In genomic region chr17:40021471-40021961, GRCh38 we compare ENCODE assay signal across 11 cellular contexts. TPM values are rescaled to one million over a fixed set of nuclear protein-coding genes. Genes with fewer than 3 reads are reported as not detected.
DNase-seq lines count a peak whose midpoint lies in the region; ATAC-seq and TF ChIP-seq lines count a peak whose summit lies in the region.
"Had no signal": no experiment of that assay in that cellular context is flagged by ENCODE, and none has a peak within 500 bp of the region (broad histone marks: within the 10 kb centered on the region; RNA-seq: fewer than 3 reads in every experiment).

No MANE protein-coding gene starts in this region.

- peaks cover 14% of the 10 kb centered on the region for H3K4me1 Mint-ChIP-seq in activated naive CD8-positive, alpha-beta T cell treated with anti-CD3 and anti-CD28 coated beads, Interleukin-2, amount 10 ng/mL, durations not matched to agents 7 days and 5 days
- peaks cover 10% of the 10 kb centered on the region for H3K4me1 Mint-ChIP-seq in activated naive CD8-positive, alpha-beta T cell treated with anti-CD3 and anti-CD28 coated beads, Interleukin-2, amount 50 U/mL, for 24 hours
- H3K4me1 Mint-ChIP-seq in activated T-helper 1 cell treated with anti-CD3 and anti-CD28 coated beads, Interleukin-12 subunit alpha, Interleukin-12 subunit beta, Interleukin-2, Interleukin-4 antibody, amounts not matched to agents 30 ng/mL and 10 ng/mL and 1 ng/mL, durations not matched to agents 14 hours and 24 hours and 36 hours (ENCODE audit: low read depth), result peaks cover 15% of the 10 kb centered on the region

- no peak for TF ChIP-seq POLR2A in vagina (IDR thresholded peaks at IDR 0.05)

- no peak overlapping the region for H3K4me2 ChIP-seq in mesendoderm (ENCODE audit: low read length)

- H4K8ac ChIP-seq in mesendoderm (ENCODE audit: low read depth, low read length), result no peak overlapping the region

- no CpG with 5 or more reads among the region's 8 CpGs for WGBS in mesendoderm (ENCODE audit: extremely low coverage, insufficient coverage, low lambda C conversion rate)

- H3K4me3 ChIP-seq in adipocyte (ENCODE audit: low read length), result no peak overlapping the region
- H3K4me3 ChIP-seq in vagina, result no peak overlapping the region
- no peak overlapping the region for H3K4me3 ChIP-seq in mesendoderm (ENCODE audit: low read length)
- H3K4me3 ChIP-seq: SK-N-MC had no signal

- H3K27ac Mint-ChIP-seq in activated naive CD8-positive, alpha-beta T cell treated with anti-CD3 and anti-CD28 coated beads, Interleukin-2, amount 10 ng/mL, durations not matched to agents 7 days and 5 days, result peak overlapping the region; percentile 40
- H3K27ac Mint-ChIP-seq in activated naive CD8-positive, alpha-beta T cell treated with anti-CD3 and anti-CD28 coated beads, Interleukin-2, amount 50 U/mL, for 24 hours, result no peak overlapping the region
- H3K27ac Mint-ChIP-seq in activated T-helper 1 cell treated with anti-CD3 and anti-CD28 coated beads, Interleukin-12 subunit alpha, Interleukin-12 subunit beta, Interleukin-2, Interleukin-4 antibody, amounts not matched to agents 30 ng/mL and 10 ng/mL and 1 ng/mL, durations not matched to agents 14 hours and 24 hours and 36 hours, result no peak overlapping the region

- H3K4me1 ChIP-seq in adipocyte (ENCODE audit: control insufficient read depth, insufficient read depth, low read length), result peaks cover 25% of the 10 kb centered on the region
- peaks cover 100% of the 10 kb centered on the region for H3K4me1 ChIP-seq in vagina
- H3K4me1 ChIP-seq in mesendoderm (ENCODE audit: control insufficient read depth, low read depth, low read length), result peaks cover 3% of the 10 kb centered on the region

- H3K36me3 Mint-ChIP-seq in activated naive CD8-positive, alpha-beta T cell treated with anti-CD3 and anti-CD28 coated beads, Interleukin-2, amount 10 ng/mL, durations not matched to agents 7 days and 5 days, result peaks cover 16% of the 10 kb centered on the region
- peaks cover 31% of the 10 kb centered on the region for H3K36me3 Mint-ChIP-seq in activated naive CD8-positive, alpha-beta T cell treated with anti-CD3 and anti-CD28 coated beads, Interleukin-2, amount 50 U/mL, for 24 hours (ENCODE audit: low read depth)
- H3K36me3 Mint-ChIP-seq in activated T-helper 1 cell treated with anti-CD3 and anti-CD28 coated beads, Interleukin-12 subunit alpha, Interleukin-12 subunit beta, Interleukin-2, Interleukin-4 antibody, amounts not matched to agents 30 ng/mL and 10 ng/mL and 1 ng/mL, durations not matched to agents 14 hours and 24 hours and 36 hours (ENCODE audit: low read depth), result peaks cover 24% of the 10 kb centered on the region

- peaks cover 32% of the 10 kb centered on the region for H3K36me3 ChIP-seq in adipocyte (ENCODE audit: control insufficient read depth, insufficient read depth, low read length, severe bottlenecking)
- H3K36me3 ChIP-seq in vagina, result peaks cover 0 to 20% of the 10 kb centered on the region in 2 donors
- H3K36me3 ChIP-seq in mesendoderm (ENCODE audit: control insufficient read depth, insufficient read depth, low read length), result peaks cover 12% of the 10 kb centered on the region

- no peaks in the 10 kb centered on the region for H3K9me3 Mint-ChIP-seq in activated naive CD8-positive, alpha-beta T cell treated with anti-CD3 and anti-CD28 coated beads, Interleukin-2, amount 10 ng/mL, durations not matched to agents 7 days and 5 days
- H3K9me3 Mint-ChIP-seq in activated naive CD8-positive, alpha-beta T cell treated with anti-CD3 and anti-CD28 coated beads, Interleukin-2, amount 50 U/mL, for 24 hours, result no peaks in the 10 kb centered on the region
- H3K9me3 Mint-ChIP-seq in activated T-helper 1 cell treated with anti-CD3 and anti-CD28 coated beads, Interleukin-12 subunit alpha, Interleukin-12 subunit beta, Interleukin-2, Interleukin-4 antibody, amounts not matched to agents 30 ng/mL and 10 ng/mL and 1 ng/mL, durations not matched to agents 14 hours and 24 hours and 36 hours, result no peaks in the 10 kb centered on the region

- H3K27me3 Mint-ChIP-seq in activated naive CD8-positive, alpha-beta T cell treated with anti-CD3 and anti-CD28 coated beads, Interleukin-2, amount 10 ng/mL, durations not matched to agents 7 days and 5 days, result no peaks in the 10 kb centered on the region
- H3K27me3 Mint-ChIP-seq in activated naive CD8-positive, alpha-beta T cell treated with anti-CD3 and anti-CD28 coated beads, Interleukin-2, amount 50 U/mL, for 24 hours, result no peaks in the 10 kb centered on the region
- H3K27me3 Mint-ChIP-seq in activated T-helper 1 cell treated with anti-CD3 and anti-CD28 coated beads, Interleukin-12 subunit alpha, Interleukin-12 subunit beta, Interleukin-2, Interleukin-4 antibody, amounts not matched to agents 30 ng/mL and 10 ng/mL and 1 ng/mL, durations not matched to agents 14 hours and 24 hours and 36 hours (ENCODE audit: insufficient read depth), result no peaks in the 10 kb centered on the region

- H3K27ac ChIP-seq in vagina, result peak overlapping the region; percentile 89
- H3K27ac ChIP-seq in mesendoderm (ENCODE audit: low read depth, low read length), result no peak overlapping the region
- H3K27ac ChIP-seq: SK-N-MC had no signal

- H3K9me3 ChIP-seq in adipocyte (ENCODE audit: control insufficient read depth, low read length) (no peaks in the 10 kb centered on the region), vagina (no peaks in the 10 kb centered on the region)

- TF ChIP-seq CTCF in vagina (IDR thresholded peaks at IDR 0.05), result no peak

- H3K56ac ChIP-seq in mesendoderm (ENCODE audit: low read length), result no peak overlapping the region

- intact Hi-C loops in vagina (cut with DNase I), result no loop called here
- intact Hi-C loops in activated T-helper 1 cell treated with anti-CD3 and anti-CD28 coated beads, Interleukin-12 subunit alpha, Interleukin-12 subunit beta, Interleukin-2, Interleukin-4 antibody, amounts not matched to agents 30 ng/mL and 10 ng/mL and 1 ng/mL, durations not matched to agents 14 hours and 24 hours and 36 hours (cut with micrococcal nuclease), result no loop called here

- no peaks in the 10 kb centered on the region for H3K79me2 ChIP-seq in mesendoderm (ENCODE audit: control insufficient read depth, insufficient read depth, low read length)

- no peak overlapping the region for H3K23ac ChIP-seq in mesendoderm (ENCODE audit: low read length)

- POLR2A ChIA-PET in activated naive CD8-positive, alpha-beta T cell treated with anti-CD3 and anti-CD28 coated beads, Interleukin-2, amount 10 ng/mL, durations not matched to agents 7 days and 5 days (lab: Charles Lee), result interaction anchor here (0.6 to 0.9 kb wide), 2 partner anchors 41 to 266 kb away, joined by 3 to 5 read pairs; partner anchors contain the start of gene PSMD3

- H3K27me3 ChIP-seq in adipocyte (replicated peaks; ENCODE audit: control insufficient read depth, insufficient read depth, low read length) (no peaks in the 10 kb centered on the region), vagina (no peaks in the 10 kb centered on the region), mesendoderm (ENCODE audit: insufficient read depth, low read length, poor library complexity) (no peaks in the 10 kb centered on the region)

- no peak overlapping the region for H2BK5ac ChIP-seq in mesendoderm (ENCODE audit: low read length)

- no peak overlapping the region for H2BK15ac ChIP-seq in mesendoderm (replicated peaks; ENCODE audit: low read depth)

- H3K9ac ChIP-seq in adipocyte (ENCODE audit: low read length), result peak overlapping the region; percentile 52
- no peak overlapping the region for H3K9ac ChIP-seq in mesendoderm (ENCODE audit: low read length)

- H3K18ac ChIP-seq in mesendoderm (ENCODE audit: low read length), result no peak overlapping the region

- H4K5ac ChIP-seq in mesendoderm (ENCODE audit: low read length), result no peak overlapping the region

- H3K79me1 ChIP-seq in mesendoderm (ENCODE audit: low read length), result no peaks in the 10 kb centered on the region

- H2AK5ac ChIP-seq in mesendoderm (ENCODE audit: low read length), result no peak overlapping the region

- no peak overlapping the region for H2BK120ac ChIP-seq in mesendoderm (ENCODE audit: low read depth, low read length)

- no peak for ATAC-seq in activated naive CD8-positive, alpha-beta T cell treated with anti-CD3 and anti-CD28 coated beads, Interleukin-2, amount 10 ng/mL, durations not matched to agents 7 days and 5 days (ENCODE audit: low read depth)
- ATAC-seq in activated naive CD8-positive, alpha-beta T cell treated with anti-CD3 and anti-CD28 coated beads, Interleukin-2, amount 50 U/mL, for 24 hours, result no peak

- DNase-seq in activated naive CD8-positive, alpha-beta T cell treated with anti-CD3 and anti-CD28 coated beads, Interleukin-2, amount 10 ng/mL, durations not matched to agents 7 days and 5 days, result no peak
- no peak for DNase-seq in activated naive CD8-positive, alpha-beta T cell treated with anti-CD3 and anti-CD28 coated beads, Interleukin-2, amount 50 U/mL, for 24 hours
- DNase-seq in adipocyte (ENCODE audit: low read depth) (peak; percentile 72), hepatic stellate cell (ENCODE audit: low spot score) (peak; percentile 63), vagina (ENCODE audit: extremely low spot score in 2 of 2) (no peak), kidney glomerular epithelial cell (lab: John Stamatoyannopoulos, UW) (no peak), mesendoderm (no peak)
- DNase-seq in activated T-helper 1 cell treated with anti-CD3 and anti-CD28 coated beads, Interleukin-12 subunit alpha, Interleukin-12 subunit beta, Interleukin-2, Interleukin-4 antibody, amounts not matched to agents 30 ng/mL and 10 ng/mL and 1 ng/mL, durations not matched to agents 14 hours and 24 hours and 36 hours (ENCODE audit: low spot score), result no peak

- H3K4me3 Mint-ChIP-seq in activated naive CD8-positive, alpha-beta T cell treated with anti-CD3 and anti-CD28 coated beads, Interleukin-2, amount 10 ng/mL, durations not matched to agents 7 days and 5 days, result no peak overlapping the region
- no peak overlapping the region for H3K4me3 Mint-ChIP-seq in activated naive CD8-positive, alpha-beta T cell treated with anti-CD3 and anti-CD28 coated beads, Interleukin-2, amount 50 U/mL, for 24 hours
- no peak overlapping the region for H3K4me3 Mint-ChIP-seq in activated T-helper 1 cell treated with anti-CD3 and anti-CD28 coated beads, Interleukin-12 subunit alpha, Interleukin-12 subunit beta, Interleukin-2, Interleukin-4 antibody, amounts not matched to agents 30 ng/mL and 10 ng/mL and 1 ng/mL, durations not matched to agents 14 hours and 24 hours and 36 hours

- no peak overlapping the region for H3K4ac ChIP-seq in mesendoderm (ENCODE audit: low read depth, low read length)

RNA-seq across cellular contexts. Expression of gene CSF3, which starts 6.3 kb away (rescaled TPM):
- total RNA-seq in activated naive CD8-positive, alpha-beta T cell treated with anti-CD3 and anti-CD28 coated beads, Interleukin-2, amount 10 ng/mL, durations not matched to agents 7 days and 5 days, result not detected
- total RNA-seq in vagina, result 25.3 TPM
- not detected in 2 replicates for total RNA-seq in activated T-helper 1 cell treated with anti-CD3 and anti-CD28 coated beads, Interleukin-12 subunit alpha, Interleukin-12 subunit beta, Interleukin-2, Interleukin-4 antibody, amounts not matched to agents 30 ng/mL and 10 ng/mL and 1 ng/mL, durations not matched to agents 14 hours and 24 hours and 36 hours
- polyA plus RNA-seq in mesendoderm (2013, experiment 1 of 2), result 0.04 TPM
- polyA plus RNA-seq in mesendoderm (2013, experiment 2 of 2), result 0.04 TPM
- total RNA-seq: A673, temporal lobe had no signal

RNA-seq across cellular contexts. Expression of gene MED24, which starts 32.7 kb away (rescaled TPM):
- total RNA-seq in activated naive CD8-positive, alpha-beta T cell treated with anti-CD3 and anti-CD28 coated beads, Interleukin-2, amount 10 ng/mL, durations not matched to agents 7 days and 5 days, result 10 to 100 TPM; 87.0 to 89.9 TPM
- total RNA-seq in vagina, result 106 TPM
- 113 and 120 TPM in 2 replicates for total RNA-seq in activated T-helper 1 cell treated with anti-CD3 and anti-CD28 coated beads, Interleukin-12 subunit alpha, Interleukin-12 subunit beta, Interleukin-2, Interleukin-4 antibody, amounts not matched to agents 30 ng/mL and 10 ng/mL and 1 ng/mL, durations not matched to agents 14 hours and 24 hours and 36 hours
- 54.7 TPM for polyA plus RNA-seq in mesendoderm (2013, experiment 1 of 2)
- polyA plus RNA-seq in mesendoderm (2013, experiment 2 of 2), result 54.0 TPM

RNA-seq across cellular contexts. Expression of gene PSMD3, which starts 40.9 kb away (rescaled TPM):
- total RNA-seq in activated naive CD8-positive, alpha-beta T cell treated with anti-CD3 and anti-CD28 coated beads, Interleukin-2, amount 10 ng/mL, durations not matched to agents 7 days and 5 days, result 10 to 100 TPM; 82.5 to 87.9 TPM
- total RNA-seq in vagina, result 95.0 TPM
- total RNA-seq in activated T-helper 1 cell treated with anti-CD3 and anti-CD28 coated beads, Interleukin-12 subunit alpha, Interleukin-12 subunit beta, Interleukin-2, Interleukin-4 antibody, amounts not matched to agents 30 ng/mL and 10 ng/mL and 1 ng/mL, durations not matched to agents 14 hours and 24 hours and 36 hours, result 191 and 201 TPM in 2 replicates
- 159 TPM for polyA plus RNA-seq in mesendoderm (2013, experiment 1 of 2)
- 159 TPM for polyA plus RNA-seq in mesendoderm (2013, experiment 2 of 2)

RNA-seq across cellular contexts. Expression of gene THRA, which starts 41.2 kb away (rescaled TPM):
- total RNA-seq in activated naive CD8-positive, alpha-beta T cell treated with anti-CD3 and anti-CD28 coated beads, Interleukin-2, amount 10 ng/mL, durations not matched to agents 7 days and 5 days, result 10 to 100 TPM; 19.9 to 20.3 TPM
- total RNA-seq in vagina, result 40.3 TPM
- total RNA-seq in activated T-helper 1 cell treated with anti-CD3 and anti-CD28 coated beads, Interleukin-12 subunit alpha, Interleukin-12 subunit beta, Interleukin-2, Interleukin-4 antibody, amounts not matched to agents 30 ng/mL and 10 ng/mL and 1 ng/mL, durations not matched to agents 14 hours and 24 hours and 36 hours, result 2.9 and 3.5 TPM in 2 replicates
- 2.5 TPM for polyA plus RNA-seq in mesendoderm (2013, experiment 1 of 2)
- polyA plus RNA-seq in mesendoderm (2013, experiment 2 of 2), result 2.9 TPM

RNA-seq across cellular contexts. Expression of gene GSDMA, which starts 58.7 kb away (rescaled TPM):
- under 1 TPM in 1 of 2 experiments, not detected in 1; 0.26 TPM for total RNA-seq in activated naive CD8-positive, alpha-beta T cell treated with anti-CD3 and anti-CD28 coated beads, Interleukin-2, amount 10 ng/mL, durations not matched to agents 7 days and 5 days
- total RNA-seq in vagina, result 0.74 TPM
- 0.42 and 0.73 TPM in 2 replicates for total RNA-seq in activated T-helper 1 cell treated with anti-CD3 and anti-CD28 coated beads, Interleukin-12 subunit alpha, Interleukin-12 subunit beta, Interleukin-2, Interleukin-4 antibody, amounts not matched to agents 30 ng/mL and 10 ng/mL and 1 ng/mL, durations not matched to agents 14 hours and 24 hours and 36 hours
- not detected for polyA plus RNA-seq in mesendoderm (2013, experiment 1 of 2)
- polyA plus RNA-seq in mesendoderm (2013, experiment 2 of 2), result not detected
- total RNA-seq: A673 had no signal

Comparison
In these comparisons a context has a peak if more than half of its experiments do, and no peak if none do; other contexts are left out.
1. DNase-seq: peak in adipocyte (single experiment) and hepatic stellate cell (single experiment); none in activated naive CD8-positive, alpha-beta T cell treated with anti-CD3 and anti-CD28 coated beads, Interleukin-2, amount 10 ng/mL, durations not matched to agents 7 days and 5 days (single experiment), activated naive CD8-positive, alpha-beta T cell treated with anti-CD3 and anti-CD28 coated beads, Interleukin-2, amount 50 U/mL, for 24 hours (single experiment), vagina (0 of 2), kidney glomerular epithelial cell (single experiment), activated T-helper 1 cell treated with anti-CD3 and anti-CD28 coated beads, Interleukin-12 subunit alpha, Interleukin-12 subunit beta, Interleukin-2, Interleukin-4 antibody, amounts not matched to agents 30 ng/mL and 10 ng/mL and 1 ng/mL, durations not matched to agents 14 hours and 24 hours and 36 hours (single experiment) and mesendoderm (single experiment).
2. RNA of gene CSF3, which starts 6.3 kb away (total RNA-seq): 25.3 TPM in vagina (single experiment); not detected in activated naive CD8-positive, alpha-beta T cell treated with anti-CD3 and anti-CD28 coated beads, Interleukin-2, amount 10 ng/mL, durations not matched to agents 7 days and 5 days and not detected in activated T-helper 1 cell treated with anti-CD3 and anti-CD28 coated beads, Interleukin-12 subunit alpha, Interleukin-12 subunit beta, Interleukin-2, Interleukin-4 antibody, amounts not matched to agents 30 ng/mL and 10 ng/mL and 1 ng/mL, durations not matched to agents 14 hours and 24 hours and 36 hours; every median in the first group is over 10 times any median in the second.